In genomic region chr19:2271516-2272103, GRCh38 we compare ENCODE assay signal across 8 cellular contexts. TPM values are rescaled to one million over a fixed set of nuclear protein-coding genes. Genes with fewer than 3 reads are reported as not detected.
DNase-seq lines count a peak whose midpoint lies in the region; ATAC-seq and TF ChIP-seq lines count a peak whose summit lies in the region.

No MANE protein-coding gene starts in this region.

- H3K27me3 Mint-ChIP-seq in stimulated activated naive CD8-positive, alpha-beta T cell treated with anti-CD3 and anti-CD28 coated beads, Interleukin-15, Interleukin-2, amounts not matched to agents 100 ng/mL and 50 ng/mL, for 24 hours = no peaks in the 10 kb centered on the region
- H3K27me3 Mint-ChIP-seq in activated T-cell treated with anti-CD3 and anti-CD28 coated beads, Interleukin-2, amount 50 U/mL, for 24 hours = no peaks in the 10 kb centered on the region

- no peaks in the 10 kb centered on the region for H3K27me3 ChIP-seq in foreskin keratinocyte
- H3K27me3 ChIP-seq in skeletal muscle satellite cell (ENCODE audit: control insufficient read depth, insufficient read depth, low read length) = no peaks in the 10 kb centered on the region

- peak overlapping the region; percentile 99 for H3K9ac ChIP-seq in skeletal muscle satellite cell (ENCODE audit: low read depth, low read length)

- no peak for TF ChIP-seq CTCF in foreskin keratinocyte (conservative IDR thresholded peaks at IDR 0.05)

- DNase-seq in stimulated activated naive CD8-positive, alpha-beta T cell treated with anti-CD3 and anti-CD28 coated beads, Interleukin-15, Interleukin-2, amounts not matched to agents 100 U/mL and 50 U/mL, for 24 hours = no peak
- peak; percentile 55 for DNase-seq in activated T-cell treated with anti-CD3 and anti-CD28 coated beads, Interleukin-2, amount 50 U/mL, for 24 hours
- DNase-seq in foreskin keratinocyte (peak; percentile 52 to 82), NCI-H1436 treated with DMSO at 0.1 percent for 48 hours (lab: John Stamatoyannopoulos, UW) (no peak)

- H3K4me2 ChIP-seq in skeletal muscle satellite cell (ENCODE audit: low read length) = peak overlapping the region; percentile 88

- no peaks in the 10 kb centered on the region for H3K9me3 ChIP-seq in skeletal muscle satellite cell (replicated peaks; ENCODE audit: low read length)

- no peak for ATAC-seq in stimulated activated naive CD8-positive, alpha-beta T cell treated with anti-CD3 and anti-CD28 coated beads, Interleukin-15, Interleukin-2, amounts not matched to agents 100 U/mL and 50 U/mL, for 24 hours
- peak; percentile 26 for ATAC-seq in foreskin keratinocyte
- no peak for ATAC-seq in GM19395 (IDR thresholded peaks at IDR 0.05; ENCODE audit: unreplicated experiment)
- ATAC-seq in GM19463 (IDR thresholded peaks at IDR 0.05; ENCODE audit: unreplicated experiment) = no peak

- H3K36me3 ChIP-seq in skeletal muscle satellite cell (ENCODE audit: insufficient read depth, low read length) = peaks cover 44% of the 10 kb centered on the region

- H3K4me3 ChIP-seq in skeletal muscle satellite cell (ENCODE audit: low read length) = peak overlapping the region; percentile 100

- peak overlapping the region; percentile 90 for H3K27ac ChIP-seq in foreskin keratinocyte

- peaks cover 33% of the 10 kb centered on the region for H3K36me3 Mint-ChIP-seq in stimulated activated naive CD8-positive, alpha-beta T cell treated with anti-CD3 and anti-CD28 coated beads, Interleukin-15, Interleukin-2, amounts not matched to agents 100 ng/mL and 50 ng/mL, for 24 hours (ENCODE audit: low read depth)
- peaks cover 52% of the 10 kb centered on the region for H3K36me3 Mint-ChIP-seq in activated T-cell treated with anti-CD3 and anti-CD28 coated beads, Interleukin-2, amount 50 U/mL, for 24 hours (ENCODE audit: low read depth)

- H3K4me1 ChIP-seq in foreskin keratinocyte (no peaks in the 10 kb centered on the region), skeletal muscle satellite cell (ENCODE audit: control insufficient read depth, insufficient read depth, low read length) (peaks cover 61% of the 10 kb centered on the region)

- peak overlapping the region; percentile 95 for H3K27ac Mint-ChIP-seq in stimulated activated naive CD8-positive, alpha-beta T cell treated with anti-CD3 and anti-CD28 coated beads, Interleukin-15, Interleukin-2, amounts not matched to agents 100 ng/mL and 50 ng/mL, for 24 hours
- peak overlapping the region; percentile 96 for H3K27ac Mint-ChIP-seq in activated T-cell treated with anti-CD3 and anti-CD28 coated beads, Interleukin-2, amount 50 U/mL, for 24 hours

- H3K4me3 Mint-ChIP-seq in stimulated activated naive CD8-positive, alpha-beta T cell treated with anti-CD3 and anti-CD28 coated beads, Interleukin-15, Interleukin-2, amounts not matched to agents 100 ng/mL and 50 ng/mL, for 24 hours = peak overlapping the region; percentile 93
- H3K4me3 Mint-ChIP-seq in activated T-cell treated with anti-CD3 and anti-CD28 coated beads, Interleukin-2, amount 50 U/mL, for 24 hours = peak overlapping the region; percentile 91

- no peaks in the 10 kb centered on the region for H3K9me3 Mint-ChIP-seq in stimulated activated naive CD8-positive, alpha-beta T cell treated with anti-CD3 and anti-CD28 coated beads, Interleukin-15, Interleukin-2, amounts not matched to agents 100 ng/mL and 50 ng/mL, for 24 hours
- no peaks in the 10 kb centered on the region for H3K9me3 Mint-ChIP-seq in activated T-cell treated with anti-CD3 and anti-CD28 coated beads, Interleukin-2, amount 50 U/mL, for 24 hours

- peaks cover 46% of the 10 kb centered on the region for H3K4me1 Mint-ChIP-seq in stimulated activated naive CD8-positive, alpha-beta T cell treated with anti-CD3 and anti-CD28 coated beads, Interleukin-15, Interleukin-2, amounts not matched to agents 100 ng/mL and 50 ng/mL, for 24 hours (ENCODE audit: low read depth)
- peaks cover 39% of the 10 kb centered on the region for H3K4me1 Mint-ChIP-seq in activated T-cell treated with anti-CD3 and anti-CD28 coated beads, Interleukin-2, amount 50 U/mL, for 24 hours (ENCODE audit: low read depth)

RNA-seq across cellular contexts. Expression of gene PEAK3, which starts 10.4 kb away (rescaled TPM):
- total RNA-seq in foreskin keratinocyte = not detected in 2 replicates
- polyA plus RNA-seq in foreskin keratinocyte = not detected in 2 replicates
- not detected in 2 replicates for total RNA-seq in skeletal muscle satellite cell (2012; rRNA removed)

RNA-seq across cellular contexts. Expression of gene JSRP1, which starts 15.4 kb away (rescaled TPM):
- 0.17 TPM in 1 of 2 replicates, not detected in the other for total RNA-seq in foreskin keratinocyte
- polyA plus RNA-seq in foreskin keratinocyte = 0.17 and 0.22 TPM in 2 replicates
- total RNA-seq in skeletal muscle satellite cell (2012; rRNA removed) = 2.3 and 9.4 TPM in 2 replicates

RNA-seq across cellular contexts. Expression of gene AMH, which starts 22.5 kb away (rescaled TPM):
- total RNA-seq in foreskin keratinocyte = 0.39 and 0.78 TPM in 2 replicates
- polyA plus RNA-seq in foreskin keratinocyte = 0.17 and 0.64 TPM in 2 replicates
- total RNA-seq in skeletal muscle satellite cell (2012; rRNA removed) = 0.76 and 1.1 TPM in 2 replicates

RNA-seq across cellular contexts. Expression of gene SF3A2, which starts 35.0 kb away (rescaled TPM):
- 33.8 and 34.2 TPM in 2 replicates for total RNA-seq in foreskin keratinocyte
- polyA plus RNA-seq in foreskin keratinocyte = 69.8 and 76.2 TPM in 2 replicates
- 25.3 and 25.8 TPM in 2 replicates for total RNA-seq in skeletal muscle satellite cell (2012; rRNA removed)

RNA-seq across cellular contexts. Expression of gene PLEKHJ1, which starts 35.5 kb away (rescaled TPM):
- total RNA-seq in foreskin keratinocyte = 55.8 and 58.3 TPM in 2 replicates
- polyA plus RNA-seq in foreskin keratinocyte = 81.0 and 84.9 TPM in 2 replicates
- total RNA-seq in skeletal muscle satellite cell (2012; rRNA removed) = 32.4 and 40.4 TPM in 2 replicates

Comparison
In these comparisons a context has a peak if more than half of its experiments do, and no peak if none do; other contexts are left out.
1. DNase-seq: peak in activated T-cell treated with anti-CD3 and anti-CD28 coated beads, Interleukin-2, amount 50 U/mL, for 24 hours (single experiment) and foreskin keratinocyte (2 of 2); none in stimulated activated naive CD8-positive, alpha-beta T cell treated with anti-CD3 and anti-CD28 coated beads, Interleukin-15, Interleukin-2, amounts not matched to agents 100 U/mL and 50 U/mL, for 24 hours (single experiment) and NCI-H1436 treated with DMSO at 0.1 percent for 48 hours (single experiment).